In the genomic region with DNA sequence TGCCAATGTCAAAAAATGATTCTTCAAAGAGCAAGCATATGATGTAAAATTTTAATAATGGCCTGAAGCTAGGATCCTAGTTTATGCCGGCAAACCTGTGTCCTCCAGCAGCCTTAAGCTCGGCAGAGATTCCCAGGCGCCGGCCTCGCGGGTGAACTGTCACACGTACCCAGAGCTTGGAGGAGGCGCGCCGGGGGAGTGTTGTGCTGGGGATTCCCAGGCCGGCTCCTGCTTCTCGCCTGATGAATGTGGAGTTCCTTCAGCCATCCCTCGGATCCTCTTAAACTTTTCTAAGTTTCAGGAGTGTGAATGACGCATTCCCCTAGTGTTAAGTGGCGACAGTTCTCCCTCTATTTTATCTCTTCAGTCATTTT, we compare ENCODE assay signal across 13 cellular contexts. TPM values are rescaled to one million over a fixed set of nuclear protein-coding genes. Genes with fewer than 3 reads are reported as not detected.
A peak's percentile ranks its signal among the peaks of the same experiment; 100 is the strongest.
DNase-seq lines count a peak whose midpoint lies in the region; ATAC-seq and TF ChIP-seq lines count a peak whose summit lies in the region.
"Had no signal": no experiment of that assay in that cellular context is flagged by ENCODE, and none has a peak within 500 bp of the region (broad histone marks: within the 10 kb centered on the region; RNA-seq: fewer than 3 reads in every experiment).

No MANE protein-coding gene starts in this region.

- H3K36me3 Mint-ChIP-seq in CD8-positive, alpha-beta T cell = no peaks in the 10 kb centered on the region
- peaks cover 0 to 6% of the 10 kb centered on the region in 2 donors for H3K36me3 Mint-ChIP-seq in naive B cell

- CTCF ChIA-PET in CD8-positive, alpha-beta T cell (lab: Charles Lee) = interaction anchor here (0.9 to 1.3 kb wide), 4 partner anchors 9 to 592 kb away, joined by 3 to 5 read pairs (median 4); no protein-coding TSS in a partner anchor

- H3K4me1 Mint-ChIP-seq in CD8-positive, alpha-beta T cell (ENCODE audit: low read depth) = peaks cover 22% of the 10 kb centered on the region
- peaks cover 19 to 36% (median 23%) of the 10 kb centered on the region in 3 donors for H3K4me1 Mint-ChIP-seq in naive B cell

- H3K27ac ChIP-seq in BLaER1 treated with 17β-estradiol and CSF1 and Interleukin-3, amounts not matched to agents 10 nM and 100 nM = no peak overlapping the region
- no peak overlapping the region for H3K27ac ChIP-seq in CD8-positive, alpha-beta T cell (ENCODE audit: low read depth, low read length)

- peaks cover 59% of the 10 kb centered on the region for H3K27me3 Mint-ChIP-seq in CD8-positive, alpha-beta T cell (ENCODE audit: low read depth)
- peaks cover 36 to 58% (median 46%) of the 10 kb centered on the region in 3 donors for H3K27me3 Mint-ChIP-seq in naive B cell

- TF ChIP-seq CTCF in CD8-positive, alpha-beta T cell (IDR thresholded peaks at IDR 0.05) = no peak

- DNase-seq in CD8-positive, alpha-beta T cell = no peak
- DNase-seq in astrocyte of the hippocampus (ENCODE audit: low read depth, low spot score) (peak; percentile 24), naive B cell (no peak), DMS 273 treated with DMSO at 0.1 percent for 48 hours (lab: John Stamatoyannopoulos, UW) (no peak)
- DNase-seq: cerebellar nuclear complex, DMS153, kidney, NCI-H2029 treated with DMSO at 0.1 percent for 48 hours, stomach, T-helper 9 cell had no signal

- H3K9me3 ChIP-seq in BLaER1 treated with 17β-estradiol and CSF1 and Interleukin-3, amounts not matched to agents 10 nM and 100 nM (replicated peaks in 1 of 11) = peaks cover 8 to 17% (median 11%) of the 10 kb centered on the region in 11 experiments; a peak in 16 of 22 replicates
- no peaks in the 10 kb centered on the region for H3K9me3 ChIP-seq in CD8-positive, alpha-beta T cell (ENCODE audit: low read length)
- H3K9me3 ChIP-seq: stomach had no signal

- peaks cover 0 to 35% (median 26%) of the 10 kb centered on the region in 11 experiments; a peak in 15 of 22 replicates for H4K20me1 ChIP-seq in BLaER1 treated with 17β-estradiol and CSF1 and Interleukin-3, amounts not matched to agents 10 nM and 100 nM

- peak overlapping the region; percentile 75 for H3K4me3 Mint-ChIP-seq in CD8-positive, alpha-beta T cell
- peak overlapping the region; percentile 52 to 89 (median 79) for H3K4me3 Mint-ChIP-seq in naive B cell

- POLR2A ChIA-PET in CD8-positive, alpha-beta T cell (lab: Charles Lee) = no interaction called here

- H3K4me2 ChIP-seq in BLaER1 treated with 17β-estradiol and CSF1 and Interleukin-3, amounts not matched to agents 10 nM and 100 nM = peak overlapping the region in 7 of 11 experiments; percentile 81 to 97 (median 88); a peak in 9 of 22 replicates

- intact Hi-C loops in CD8-positive, alpha-beta T cell (cut with DNase I, micrococcal nuclease) = no loop called here

- peak overlapping the region in 3 of 10 experiments; percentile 53 to 67 (median 54); a peak in 4 of 20 replicates for H3K4me3 ChIP-seq in BLaER1 treated with 17β-estradiol and CSF1 and Interleukin-3, amounts not matched to agents 10 nM and 100 nM
- H3K4me3 ChIP-seq in CD8-positive, alpha-beta T cell (ENCODE audit: low read depth, low read length) = no peak overlapping the region

- peaks cover 18 to 31% (median 24%) of the 10 kb centered on the region in 10 experiments; a peak in 19 of 20 replicates for H3K4me1 ChIP-seq in BLaER1 treated with 17β-estradiol and CSF1 and Interleukin-3, amounts not matched to agents 10 nM and 100 nM
- peaks cover 17% of the 10 kb centered on the region for H3K4me1 ChIP-seq in CD8-positive, alpha-beta T cell (ENCODE audit: insufficient read depth, low read length)

- no peaks in the 10 kb centered on the region for H3K36me3 ChIP-seq in BLaER1 treated with 17β-estradiol and CSF1 and Interleukin-3, amounts not matched to agents 10 nM and 100 nM
- no peaks in the 10 kb centered on the region for H3K36me3 ChIP-seq in CD8-positive, alpha-beta T cell (ENCODE audit: insufficient read depth, low read length)
- H3K36me3 ChIP-seq: stomach had no signal

- no peak for ATAC-seq in CD8-positive, alpha-beta T cell
- ATAC-seq in naive B cell (ENCODE audit: low read depth in 2 of 2) (no peak), HG03520 (IDR thresholded peaks at IDR 0.05; ENCODE audit: unreplicated experiment) (no peak), HG03565 (IDR thresholded peaks at IDR 0.05; ENCODE audit: unreplicated experiment) (no peak)

- peaks cover 71 to 82% (median 75%) of the 10 kb centered on the region in 11 experiments for H3K27me3 ChIP-seq in BLaER1 treated with 17β-estradiol and CSF1 and Interleukin-3, amounts not matched to agents 10 nM and 100 nM
- H3K27me3 ChIP-seq in CD8-positive, alpha-beta T cell (ENCODE audit: insufficient read depth, low read length) = peaks cover 37% of the 10 kb centered on the region

- H3K9me3 Mint-ChIP-seq in CD8-positive, alpha-beta T cell = no peaks in the 10 kb centered on the region
- H3K9me3 Mint-ChIP-seq in naive B cell = peaks cover 0 to 3% (median 0%) of the 10 kb centered on the region in 7 donors

- H3K27ac Mint-ChIP-seq in CD8-positive, alpha-beta T cell = no peak overlapping the region
- H3K27ac Mint-ChIP-seq in naive B cell = peak overlapping the region in 3 of 6 donors; percentile 14 to 79 (median 47)

- H3K9ac ChIP-seq in BLaER1 treated with 17β-estradiol and CSF1 and Interleukin-3, amounts not matched to agents 10 nM and 100 nM = no peak overlapping the region

RNA-seq across cellular contexts. Expression of a gene that starts 19.1 kb away (rescaled TPM):
- under 1 TPM; 0.08 TPM for total RNA-seq in CD8-positive, alpha-beta T cell
- under 1 TPM in 5 of 6 donors, not detected in 1; 0.04 to 0.09 (median 0.06) TPM for polyA plus RNA-seq in naive B cell (ENCODE audit: low read depth in 6 of 6)

RNA-seq across cellular contexts. Expression of a gene that starts 36.7 kb away (rescaled TPM):
- 100 to 1,000 TPM; 154 to 155 TPM for total RNA-seq in CD8-positive, alpha-beta T cell
- 10 to 100 TPM in 3 of 6 donors, 1 to 10 TPM in 3; 9.7 to 24.8 (median 11.7) TPM for polyA plus RNA-seq in naive B cell (ENCODE audit: low read depth in 6 of 6)
